In the genomic region with DNA sequence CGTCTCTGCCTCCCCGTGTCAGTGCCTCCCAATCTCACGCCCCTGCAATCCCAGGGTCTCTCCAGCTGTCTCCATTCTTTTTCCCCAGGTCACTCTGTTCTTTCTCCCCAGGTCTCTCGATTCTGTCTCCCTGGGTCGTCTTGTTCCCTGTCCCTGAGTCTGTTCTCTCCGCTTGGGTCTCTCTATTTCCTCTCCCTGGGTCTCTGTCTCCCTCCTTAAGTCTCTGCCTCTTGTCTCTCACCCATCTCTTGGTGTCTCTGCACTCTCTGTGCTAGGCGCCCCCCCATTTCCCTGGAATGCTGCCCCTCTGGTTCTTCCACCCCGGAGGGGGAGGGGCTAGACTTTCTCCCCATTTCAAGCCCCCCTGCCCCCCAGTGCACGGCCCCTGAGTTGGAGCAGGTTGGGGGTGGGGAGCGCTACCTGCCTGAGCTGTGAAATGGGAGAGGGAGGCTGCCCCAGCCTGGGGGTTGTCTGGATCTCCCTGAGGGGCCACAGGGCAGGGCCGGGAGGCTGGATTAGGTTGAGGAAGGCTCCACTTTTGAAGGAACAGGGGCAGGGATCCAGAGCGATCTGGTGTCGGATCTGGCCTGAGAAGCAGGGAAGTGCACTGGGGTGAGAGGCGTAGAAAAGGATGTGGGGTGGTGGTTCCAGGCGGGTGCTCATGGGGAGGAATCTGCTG, we compare ENCODE assay signal across 8 cellular contexts. TPM values are rescaled to one million over a fixed set of nuclear protein-coding genes. Genes with fewer than 3 reads are reported as not detected.
DNase-seq lines count a peak whose midpoint lies in the region; ATAC-seq and TF ChIP-seq lines count a peak whose summit lies in the region.

No MANE protein-coding gene starts in this region.

- in situ Hi-C loops in Panc1 (cut with HindIII; ENCODE audit: low pct_unique_long_range_greater_than_20kb, low sequenced_read_pairs) = no loop called here

- peak; percentile 7; the same call in 1 of the 2 replicates for ATAC-seq in Panc1
- ATAC-seq in psoas muscle = no peak

- WGBS in psoas muscle, 3 donors = 36 to 47% (median 46%) methylated on average over 15 of the region's 15 CpGs

- H3K27ac ChIP-seq in Panc1 (ENCODE audit: low read length) = peak overlapping the region; percentile 53; the same call in 1 of the 2 replicates
- H3K27ac ChIP-seq in psoas muscle = no peak overlapping the region

- H3K36me3 ChIP-seq in Panc1 (ENCODE audit: control insufficient read depth, insufficient read depth, low read length) (no peaks in the 10 kb centered on the region), psoas muscle (ENCODE audit: insufficient read depth in 1 of 2, low read depth in 1 of 2) (no peaks in the 10 kb centered on the region)

- intact Hi-C loops in Panc1 (cut with micrococcal nuclease; ENCODE audit: unreplicated experiment) = no loop called here
- intact Hi-C loops in psoas muscle (cut with DNase I) = loop anchor here in 1 of 2 donors (5.0 to 10.0 kb wide), 2 partner anchors 115 to 413 kb away; partner anchors contain the start of gene IPO13

- CTCF ChIA-PET in Panc1 (lab: Charles Lee) = no interaction called here

- TF ChIP-seq CTCF in Panc1 (IDR thresholded peaks at IDR 0.05) (no peak), fibroblast of the aortic adventitia (IDR thresholded peaks at IDR 0.05; ENCODE audit: insufficient read depth, low read length) (no peak), psoas muscle (IDR thresholded peaks at IDR 0.05) (no peak)

- POLR2A ChIA-PET in Panc1 (lab: Charles Lee) = interaction anchor here (1.1 kb wide), 1 partner anchor 13 kb away, joined by 4 read pairs; no protein-coding TSS in a partner anchor

- H3K4me1 ChIP-seq in Panc1 (ENCODE audit: control insufficient read depth, insufficient read depth, low read length) (peaks cover 8% of the 10 kb centered on the region), psoas muscle (peaks cover 8% of the 10 kb centered on the region)

- no TSS peak for BruUV-seq in Panc1 (replicated peaks; lab: Mats Ljungman, UMichigan)

- H3K4me3 ChIP-seq in Panc1 (ENCODE audit: low read depth in 2 of 2, low read length in 2 of 2) (peak overlapping the region; percentile 52 to 63), fibroblast of the aortic adventitia (ENCODE audit: low read depth, low read length) (peak overlapping the region; percentile 77), psoas muscle (peak overlapping the region; percentile 69)

- H3K9me3 ChIP-seq in Panc1 (ENCODE audit: control insufficient read depth, insufficient read depth, low read depth, low read length) (no peaks in the 10 kb centered on the region), psoas muscle (no peaks in the 10 kb centered on the region)

- H3K27me3 ChIP-seq in Panc1 (ENCODE audit: control insufficient read depth, insufficient read depth, low read length) (no peaks in the 10 kb centered on the region), psoas muscle (ENCODE audit: insufficient read depth in 3 of 3, low read length in 2 of 3) (peaks cover 0 to 23% (median 3%) of the 10 kb centered on the region in 3 donors)

- DNase-seq in ELF-1 (ENCODE audit: low read depth, low spot score) (peak; percentile 61), Panc1 (ENCODE audit: low read depth, low spot score) (no peak), fibroblast of the aortic adventitia (ENCODE audit: low read depth) (no peak), psoas muscle (no peak), NCI-H2196 (lab: John Stamatoyannopoulos, UW; ENCODE audit: unreplicated experiment) (no peak), NCI-H345 (lab: John Stamatoyannopoulos, UW) (no peak), NCI-H146 treated with DMSO at 0.1 percent for 48 hours (lab: John Stamatoyannopoulos, UW; ENCODE audit: unreplicated experiment) (no peak), NCI-H1694 treated with DMSO at 0.1 percent for 48 hours (lab: John Stamatoyannopoulos, UW) (no peak)

RNA-seq across cellular contexts. Expression of gene PTPRF, which starts 1.4 kb away (rescaled TPM):
- total RNA-seq in Panc1 (2021; ENCODE audit: unreplicated experiment) (77.5 TPM), fibroblast of the aortic adventitia (ENCODE audit: low replicate concordance) (18.2 and 23.6 TPM in 2 replicates), psoas muscle (1 to 10 TPM; 1.9 to 8.9 (median 3.8) TPM)
- polyA plus RNA-seq in Panc1 (2012; ENCODE audit: insufficient read length) = 85.9 TPM
- 1 to 10 TPM in 1 of 3 donors, under 1 TPM in 2; 0.65 to 1.3 (median 0.93) TPM for polyA plus RNA-seq in psoas muscle
